In the genomic region with DNA sequence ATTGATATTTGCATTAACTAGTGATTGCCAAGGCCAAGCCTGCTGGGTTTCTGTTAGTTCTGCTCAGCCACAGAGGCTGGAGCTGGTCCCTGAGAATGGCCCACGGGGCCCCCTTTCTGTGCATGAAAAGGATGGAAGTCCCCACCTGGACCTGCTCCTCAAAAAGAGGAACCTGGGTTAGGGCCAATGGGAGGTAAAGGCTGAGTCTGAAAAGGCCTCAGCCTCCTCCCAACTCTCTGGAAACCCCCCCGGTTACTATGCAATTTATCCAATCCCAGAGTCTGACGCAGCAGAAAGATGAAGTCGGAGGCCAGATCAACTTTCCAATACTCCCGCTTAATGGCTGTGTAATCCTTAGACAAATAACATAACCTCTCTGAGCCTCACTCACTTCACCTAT, we compare ENCODE assay signal across 13 cellular contexts. TPM values are rescaled to one million over a fixed set of nuclear protein-coding genes. Genes with fewer than 3 reads are reported as not detected.
"Had no signal": no experiment of that assay in that cellular context is flagged by ENCODE, and none has a peak within 500 bp of the region (broad histone marks: within the 10 kb centered on the region; RNA-seq: fewer than 3 reads in every experiment).

No MANE protein-coding gene starts in this region.

- H3K4me3 ChIP-seq: heart left ventricle, left lung, pancreas had no signal

- H3K4me1 Mint-ChIP-seq: activated naive CD8-positive, alpha-beta T cell treated with anti-CD3 and anti-CD28 coated beads, Interleukin-2, amount 50 U/mL, for 24 hours had no signal

- ATAC-seq: activated naive CD8-positive, alpha-beta T cell treated with anti-CD3 and anti-CD28 coated beads, Interleukin-2, amount 50 U/mL, for 24 hours; heart left ventricle; left lung; pancreas; WTC11 had no signal

- DNase-seq: activated CD4-positive, alpha-beta T cell treated with anti-CD3 and anti-CD28 coated beads for 48 hours; activated CD8-positive, alpha-beta memory T cell treated with anti-CD3 and anti-CD28 coated beads for 24 hours; activated naive CD4-positive, alpha-beta T cell treated with Interleukin-2 at 50 U/mL for 16 hours; activated naive CD8-positive, alpha-beta T cell treated with anti-CD3 and anti-CD28 coated beads, Interleukin-2, amount 50 U/mL, for 24 hours; foreskin melanocyte; heart left ventricle; left lung; pancreas; stimulated activated CD4-positive, alpha-beta T cell treated with anti-CD3 and anti-CD28 coated beads, Interleukin-2, amount 100 ng/mL, for 48 hours had no signal

- H3K4me3 Mint-ChIP-seq: activated naive CD8-positive, alpha-beta T cell treated with anti-CD3 and anti-CD28 coated beads, Interleukin-2, amount 50 U/mL, for 24 hours; neural crest cell; stimulated activated naive CD8-positive, alpha-beta T cell treated with anti-CD3 and anti-CD28 coated beads, Interleukin-15, Interleukin-2, amounts not matched to agents 100 ng/mL and 50 ng/mL, for 24 hours; WTC11 had no signal

- H3K9me3 Mint-ChIP-seq: activated naive CD8-positive, alpha-beta T cell treated with anti-CD3 and anti-CD28 coated beads, Interleukin-2, amount 50 U/mL, for 24 hours; neural crest cell; stimulated activated naive CD8-positive, alpha-beta T cell treated with anti-CD3 and anti-CD28 coated beads, Interleukin-15, Interleukin-2, amounts not matched to agents 100 ng/mL and 50 ng/mL, for 24 hours; WTC11 had no signal

- H3K27me3 ChIP-seq: heart left ventricle, pancreas had no signal

- H3K27ac Mint-ChIP-seq: activated naive CD8-positive, alpha-beta T cell treated with anti-CD3 and anti-CD28 coated beads, Interleukin-2, amount 50 U/mL, for 24 hours; stimulated activated naive CD8-positive, alpha-beta T cell treated with anti-CD3 and anti-CD28 coated beads, Interleukin-15, Interleukin-2, amounts not matched to agents 100 ng/mL and 50 ng/mL, for 24 hours; WTC11 had no signal

- H3K27ac ChIP-seq: left lung, pancreas had no signal

- H3K36me3 Mint-ChIP-seq: WTC11 had no signal

- H3K36me3 ChIP-seq: heart left ventricle, left lung, pancreas had no signal

- H3K9me3 ChIP-seq: heart left ventricle, left lung, pancreas had no signal

RNA-seq across cellular contexts. Expression of gene CREB3L1, which starts 6.8 kb away (rescaled TPM):
- polyA plus RNA-seq: keratinocyte had no signal
